8 cellular contexts compared by ENCODE assay signal in the genomic region with DNA sequence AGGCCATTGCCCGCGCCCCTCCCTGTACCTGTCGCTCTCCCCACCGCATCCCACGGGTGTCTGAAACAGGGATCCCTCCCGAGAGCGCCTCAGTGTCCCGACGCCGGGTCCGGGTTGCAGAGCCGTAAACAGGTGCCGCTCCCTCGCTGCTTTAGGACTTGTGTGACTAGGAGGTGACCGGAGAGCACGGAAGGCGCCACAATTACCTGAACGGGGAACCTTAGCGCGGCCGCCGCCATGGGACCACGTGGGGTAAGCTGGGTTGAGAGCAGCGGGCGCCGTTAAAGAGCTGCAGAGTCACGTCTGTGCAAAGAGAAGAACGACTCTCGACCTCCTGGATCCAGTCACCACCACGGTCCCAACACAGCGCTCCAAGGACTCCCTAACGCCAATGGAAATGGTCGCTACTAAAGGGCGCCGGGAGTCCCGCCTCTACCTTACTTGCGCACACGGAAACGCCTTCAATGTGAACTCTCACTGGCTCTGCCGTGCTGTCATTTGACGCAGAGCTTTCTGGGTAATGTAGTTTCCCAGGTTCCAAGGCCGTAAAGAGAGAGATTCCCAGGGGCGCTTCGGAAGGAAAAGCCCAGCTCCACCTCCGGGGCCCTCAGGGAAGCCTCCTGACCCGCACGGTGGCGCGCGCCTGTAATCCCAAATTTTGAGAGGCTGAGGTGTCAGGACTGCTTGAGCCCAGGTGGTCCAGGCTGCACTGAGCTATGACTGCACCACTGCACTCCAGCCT. TPM values are rescaled to one million over a fixed set of nuclear protein-coding genes. Genes with fewer than 3 reads are reported as not detected.
A peak's percentile ranks its signal among the peaks of the same experiment; 100 is the strongest.
DNase-seq lines count a peak whose midpoint lies in the region; ATAC-seq and TF ChIP-seq lines count a peak whose summit lies in the region.

A gene (minus strand): TSS at position 409 of the 742 bp plus-strand sequence. CDS start 170 bp downstream, at position 239.

- peak; percentile 88 for DNase-seq in DMS153 (lab: John Stamatoyannopoulos, UW)
- peak; percentile 91 for DNase-seq in RPMI7951 (ENCODE audit: low read depth)
- DNase-seq in activated T-helper 1 cell treated with anti-CD3 and anti-CD28 coated beads, Interleukin-2, amount 50 U/mL, for 16 hours (ENCODE audit: low read depth in 1 of 2, low spot score in 1 of 2) = peak; percentile 40 to 57
- DNase-seq in fibroblast of mammary gland (ENCODE audit: low read depth) = peak; percentile 91
- DNase-seq in naive thymus-derived CD8-positive, alpha-beta T cell = peak; percentile 59 to 88 (median 76)
- peak; percentile 62 to 79 (median 71) for DNase-seq in stimulated activated naive CD4-positive, alpha-beta T cell (lab: John Stamatoyannopoulos, UW)

- H3K4me1 Mint-ChIP-seq in naive thymus-derived CD8-positive, alpha-beta T cell = peaks cover 15 to 60% (median 56%) of the 10 kb centered on the region in 4 donors

- peak; percentile 72 for ATAC-seq in GM21619 (IDR thresholded peaks at IDR 0.05; ENCODE audit: unreplicated experiment)
- peak; percentile 79 to 82 for ATAC-seq in naive thymus-derived CD8-positive, alpha-beta T cell

- H3K27ac ChIP-seq in KOPT-K1 (ENCODE audit: low read depth, low read length, poor library complexity, severe bottlenecking) = peak within 1 kb of the TSS; percentile 67

- no peaks in the 10 kb centered on the region for H3K9me3 Mint-ChIP-seq in naive thymus-derived CD8-positive, alpha-beta T cell

- H3K36me3 ChIP-seq in KOPT-K1 (ENCODE audit: insufficient read depth, low read length) = peaks cover 24% of the 10 kb centered on the region

- peak within 1 kb of the TSS; percentile 91 to 99 (median 98) for H3K27ac Mint-ChIP-seq in naive thymus-derived CD8-positive, alpha-beta T cell

- peak within 1 kb of the TSS; percentile 91 for H3K4me3 ChIP-seq in fibroblast of mammary gland (ENCODE audit: control insufficient read depth, low read depth, low read length)

- no peaks in the 10 kb centered on the region for H3K27me3 Mint-ChIP-seq in naive thymus-derived CD8-positive, alpha-beta T cell

- H3K36me3 Mint-ChIP-seq in naive thymus-derived CD8-positive, alpha-beta T cell = peaks cover 0 to 20% (median 12%) of the 10 kb centered on the region in 3 donors

- POLR2A ChIA-PET in naive thymus-derived CD8-positive, alpha-beta T cell (lab: Charles Lee) = interaction anchor here (0.8 to 1.6 kb wide), 7 partner anchors 34 to 661 kb away, joined by 3 to 6 read pairs (median 5); a partner anchor contains a TSS

- TF ChIP-seq CTCF in fibroblast of mammary gland (conservative IDR thresholded peaks at IDR 0.05; ENCODE audit: control insufficient read depth, insufficient read depth, low read depth, low read length) = no peak

- H3K4me3 Mint-ChIP-seq in naive thymus-derived CD8-positive, alpha-beta T cell = peak within 1 kb of the TSS; percentile 91 to 99 (median 96)

- H3K9me3 ChIP-seq in KOPT-K1 (ENCODE audit: insufficient read depth, low read length, poor library complexity, severe bottlenecking) = no peaks in the 10 kb centered on the region

RNA-seq across cellular contexts. Expression of the gene that starts here (rescaled TPM):
- 2.6 and 4.9 TPM in 2 replicates for total RNA-seq in RPMI7951 (2014; rRNA removed; shearing (Covaris generic))
- 10 to 100 TPM; 17.3 to 21.8 TPM for total RNA-seq in naive thymus-derived CD8-positive, alpha-beta T cell
- polyA plus RNA-seq in naive thymus-derived CD8-positive, alpha-beta T cell = 10 to 100 TPM in 1 of 3 donors, 1 to 10 TPM in 2; 6.4 to 12.4 (median 7.4) TPM

Comparison
In these comparisons a context has a peak if more than half of its experiments do, and no peak if none do; other contexts are left out.
1. Peak in every context shown above with its lines: DNase-seq, ATAC-seq, H3K4me3 ChIP-seq and H3K27ac ChIP-seq.